ENCODE assay signal across 23 cellular contexts in genomic region chr9:74096420-74096819, GRCh38.
DNase-seq lines count a peak whose midpoint lies in the region; ATAC-seq, FAIRE-seq and TF ChIP-seq lines count a peak whose summit lies in the region.
"Had no signal": no experiment of that assay in that cellular context is flagged by ENCODE, and none has a peak within 500 bp of the region (broad histone marks: within the 10 kb centered on the region; RNA-seq: fewer than 3 reads in every experiment).

No MANE protein-coding gene starts in this region.

- H3K27me3 ChIP-seq in GM23338 (ENCODE audit: insufficient read depth) (no peaks in the 10 kb centered on the region), smooth muscle cell (ENCODE audit: low read depth) (no peaks in the 10 kb centered on the region), hepatocyte (no peaks in the 10 kb centered on the region), small intestine (ENCODE audit: control insufficient read depth in 2 of 2, insufficient read depth in 2 of 2, low read length in 2 of 2) (no peaks in the 10 kb centered on the region)
- H3K27me3 ChIP-seq: BE2C, BLaER1 had no signal

- H3F3A ChIP-seq in GM23338 (replicated peaks; ENCODE audit: low read depth): peaks cover 8% of the 10 kb centered on the region; the same call in 1 of the 2 replicates
- no peaks in the 10 kb centered on the region for H3F3A ChIP-seq in smooth muscle cell (ENCODE audit: low read depth)

- H3K27ac ChIP-seq in GM23338 (ENCODE audit: low read depth) (no peak overlapping the region), smooth muscle cell (ENCODE audit: low read depth) (no peak overlapping the region), hepatocyte (no peak overlapping the region), small intestine (ENCODE audit: low read depth in 1 of 2, low read length in 1 of 2) (no peak overlapping the region)
- H3K27ac ChIP-seq: BLaER1 had no signal

- H3K9me3 ChIP-seq in smooth muscle cell (replicated peaks; ENCODE audit: low read depth) (no peaks in the 10 kb centered on the region), hepatocyte (ENCODE audit: low read depth) (no peaks in the 10 kb centered on the region), small intestine (ENCODE audit: control insufficient read depth, low read depth) (no peaks in the 10 kb centered on the region), T-helper 17 cell (ENCODE audit: control insufficient read depth, low read length, poor library complexity, severe bottlenecking) (no peaks in the 10 kb centered on the region)
- H3K9me3 ChIP-seq: BE2C, BLaER1 had no signal

- TF ChIP-seq CTCF in GM23338 (conservative IDR thresholded peaks at IDR 0.05; ENCODE audit: low read depth in 2 of 2) (no peak), WTC11 (IDR thresholded peaks at IDR 0.05) (no peak), smooth muscle cell (IDR thresholded peaks at IDR 0.05; ENCODE audit: borderline replicate concordance, insufficient read depth, poor library complexity, severe bottlenecking) (no peak), hepatocyte (IDR thresholded peaks at IDR 0.05; ENCODE audit: poor library complexity) (no peak)

- POLR2A ChIA-PET in WTC11 (lab: Charles Lee): no interaction called here

- H3K9me2 ChIP-seq in GM23338 (ENCODE audit: insufficient read depth) (no peaks in the 10 kb centered on the region), hepatocyte (replicated peaks; ENCODE audit: insufficient read depth) (no peaks in the 10 kb centered on the region)

- H3K9ac ChIP-seq in smooth muscle cell (ENCODE audit: low read depth): no peak overlapping the region
- H3K9ac ChIP-seq: BLaER1 had no signal

- FAIRE-seq in small intestine (lab: Jason Lieb, UNC): no peak
- FAIRE-seq: GM12891, GM19239 had no signal

- 95% methylated on average over 2 of the region's 2 CpGs for WGBS in smooth muscle cell (ENCODE audit: low lambda C conversion rate)
- 89% methylated on average over 2 of the region's 2 CpGs for WGBS in hepatocyte (ENCODE audit: low lambda C conversion rate, missing lambda C conversion rate)
- 84 to 88% (median 85%) methylated on average over 2 of the region's 2 CpGs for WGBS in small intestine, 3 donors

- H2AFZ ChIP-seq in GM23338 (no peak overlapping the region), smooth muscle cell (ENCODE audit: low read depth) (peak overlapping the region; percentile 18), hepatocyte (no peak overlapping the region)

- CTCF ChIA-PET in WTC11 (lab: Charles Lee): no interaction called here

- H3K4me3 ChIP-seq in GM23338 (no peak overlapping the region), smooth muscle cell (no peak overlapping the region), hepatocyte (no peak overlapping the region), small intestine (ENCODE audit: low read depth in 1 of 2, low read length in 2 of 2) (no peak overlapping the region)
- H3K4me3 ChIP-seq: BLaER1 had no signal

- H3K4me3 Mint-ChIP-seq in GM23338: no peak overlapping the region
- H3K4me3 Mint-ChIP-seq in WTC11: no peak overlapping the region
- no peak overlapping the region for H3K4me3 Mint-ChIP-seq in T-helper 17 cell
- H3K4me3 Mint-ChIP-seq: CD14-positive monocyte; CD4-positive, alpha-beta memory T cell; CD4-positive, CD25-positive, alpha-beta regulatory T cell; CD8-positive, alpha-beta memory T cell had no signal

- DNase-seq in GM23338 (ENCODE audit: low spot score) (no peak), WTC11 (ENCODE audit: low spot score) (no peak), smooth muscle cell (lab: John Stamatoyannopoulos, UW; ENCODE audit: unreplicated experiment) (no peak), hepatocyte (ENCODE audit: low spot score) (no peak), small intestine (no peak), T-helper 17 cell (no peak)
- DNase-seq: 8988T; ACHN; BE2C; C1 segment of cervical spinal cord; CD4-positive, alpha-beta memory T cell; CD4-positive, CD25-positive, alpha-beta regulatory T cell; CD8-positive, alpha-beta memory T cell; COR-L47; DMS 273 treated with DMSO at 0.1 percent for 48 hours; DMS153; DMS53; DMS79; GF-D8 had no signal

- peaks cover 96% of the 10 kb centered on the region for H3K36me3 Mint-ChIP-seq in GM23338 (ENCODE audit: low read depth)
- peaks cover 90% of the 10 kb centered on the region for H3K36me3 Mint-ChIP-seq in WTC11
- H3K36me3 Mint-ChIP-seq in T-helper 17 cell (ENCODE audit: low read depth): no peaks in the 10 kb centered on the region
- H3K36me3 Mint-ChIP-seq: CD14-positive monocyte; CD4-positive, alpha-beta memory T cell; CD4-positive, CD25-positive, alpha-beta regulatory T cell; CD8-positive, alpha-beta memory T cell had no signal

- H3K4me1 ChIP-seq in GM23338 (ENCODE audit: insufficient read depth) (peaks cover 17% of the 10 kb centered on the region), smooth muscle cell (ENCODE audit: low read depth) (no peaks in the 10 kb centered on the region), hepatocyte (ENCODE audit: insufficient read depth) (no peaks in the 10 kb centered on the region), small intestine (ENCODE audit: control insufficient read depth in 2 of 2, insufficient read depth in 1 of 2, low read depth in 1 of 2, low read length in 1 of 2) (no peaks in the 10 kb centered on the region)
- H3K4me1 ChIP-seq: BE2C, BLaER1 had no signal

- peaks cover 31% of the 10 kb centered on the region; the same call in 1 of the 2 replicates for H3K36me3 ChIP-seq in GM23338 (ENCODE audit: insufficient read depth)
- H3K36me3 ChIP-seq in smooth muscle cell (ENCODE audit: low read depth): no peaks in the 10 kb centered on the region
- no peaks in the 10 kb centered on the region for H3K36me3 ChIP-seq in hepatocyte (replicated peaks; ENCODE audit: insufficient read depth, low read depth)
- no peaks in the 10 kb centered on the region for H3K36me3 ChIP-seq in small intestine (ENCODE audit: control insufficient read depth in 2 of 2, insufficient read depth in 2 of 2, low read length in 2 of 2)
- H3K36me3 ChIP-seq: BE2C, BLaER1 had no signal

- H3K9me3 Mint-ChIP-seq in GM23338: peaks cover 71% of the 10 kb centered on the region
- H3K9me3 Mint-ChIP-seq in WTC11: peaks cover 61% of the 10 kb centered on the region

- no peak overlapping the region for H3K27ac Mint-ChIP-seq in GM23338
- peak overlapping the region; percentile 67; the same call in 1 of the 2 replicates for H3K27ac Mint-ChIP-seq in WTC11
- no peak overlapping the region for H3K27ac Mint-ChIP-seq in T-helper 17 cell
- H3K27ac Mint-ChIP-seq: CD14-positive monocyte; CD4-positive, alpha-beta memory T cell; CD4-positive, CD25-positive, alpha-beta regulatory T cell; CD8-positive, alpha-beta memory T cell had no signal

- H4K20me1 ChIP-seq in GM23338 (replicated peaks; ENCODE audit: insufficient read depth) (peaks cover 4% of the 10 kb centered on the region; the same call in 1 of the 2 replicates), smooth muscle cell (ENCODE audit: low read depth) (no peaks in the 10 kb centered on the region), hepatocyte (ENCODE audit: insufficient read depth, poor library complexity, severe bottlenecking) (no peaks in the 10 kb centered on the region)
- H4K20me1 ChIP-seq: BLaER1 had no signal

- ATAC-seq in GM23338: no peak
- no peak for ATAC-seq in WTC11
- ATAC-seq in T-helper 17 cell: no peak

- peaks cover 43% of the 10 kb centered on the region for H3K27me3 Mint-ChIP-seq in GM23338 (ENCODE audit: insufficient read depth, low read depth, poor library complexity)
- H3K27me3 Mint-ChIP-seq in WTC11 (ENCODE audit: low read depth): peaks cover 12% of the 10 kb centered on the region
- H3K27me3 Mint-ChIP-seq in T-helper 17 cell: no peaks in the 10 kb centered on the region
- H3K27me3 Mint-ChIP-seq: CD4-positive, CD25-positive, alpha-beta regulatory T cell; CD8-positive, alpha-beta memory T cell had no signal

- H3K79me2 ChIP-seq in GM23338 (replicated peaks; ENCODE audit: insufficient read depth) (peaks cover 11% of the 10 kb centered on the region; the same call in 1 of the 2 replicates), smooth muscle cell (ENCODE audit: low read depth) (no peaks in the 10 kb centered on the region), hepatocyte (no peaks in the 10 kb centered on the region)

- peaks cover 23% of the 10 kb centered on the region for H3K4me1 Mint-ChIP-seq in GM23338
- H3K4me1 Mint-ChIP-seq in WTC11: peaks cover 35% of the 10 kb centered on the region
- H3K4me1 Mint-ChIP-seq in T-helper 17 cell: no peaks in the 10 kb centered on the region
- H3K4me1 Mint-ChIP-seq: CD14-positive monocyte; CD4-positive, alpha-beta memory T cell; CD4-positive, CD25-positive, alpha-beta regulatory T cell; CD8-positive, alpha-beta memory T cell had no signal

- H3K4me2 ChIP-seq in GM23338 (no peak overlapping the region), smooth muscle cell (no peak overlapping the region), hepatocyte (no peak overlapping the region)
- H3K4me2 ChIP-seq: BLaER1 had no signal

TF ChIP-seq in GM23338, 12 proteins besides CTCF, POLR2A, EP300 and RAD21:
- 0 out of 2 replicates have a peak, but pooled peaks have one; percentile 14 for TF ChIP-seq POLR2AphosphoS5 (IDR thresholded peaks at IDR 0.05; ENCODE audit: low read depth)
- no peak for TF ChIP-seq CREB1 (CRISPR knock-in tag; IDR thresholded peaks at IDR 0.05; ENCODE audit: low read depth)

TF ChIP-seq in WTC11, 78 proteins besides CTCF, POLR2A, EP300 and RAD21 (continues in another document):
- TF ChIP-seq CBFB (CRISPR knock-in tag; IDR thresholded peaks at IDR 0.05; ENCODE audit: low read depth): no peak
- no peak for TF ChIP-seq ZNF671 (CRISPR knock-in tag; IDR thresholded peaks at IDR 0.05)
- TF ChIP-seq, protein P1, sequence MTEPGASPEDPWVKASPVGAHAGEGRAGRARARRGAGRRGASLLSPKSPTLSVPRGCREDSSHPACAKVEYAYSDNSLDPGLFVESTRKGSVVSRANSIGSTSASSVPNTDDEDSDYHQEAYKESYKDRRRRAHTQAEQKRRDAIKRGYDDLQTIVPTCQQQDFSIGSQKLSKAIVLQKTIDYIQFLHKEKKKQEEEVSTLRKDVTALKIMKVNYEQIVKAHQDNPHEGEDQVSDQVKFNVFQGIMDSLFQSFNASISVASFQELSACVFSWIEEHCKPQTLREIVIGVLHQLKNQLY (CRISPR knock-in tag; IDR thresholded peaks at IDR 0.05): no peak
- TF ChIP-seq GTF2I (CRISPR knock-in tag; conservative IDR thresholded peaks at IDR 0.05): no peak
- no peak for TF ChIP-seq RELA (CRISPR knock-in tag; IDR thresholded peaks at IDR 0.05; ENCODE audit: borderline replicate concordance)
- TF ChIP-seq, protein P2, sequence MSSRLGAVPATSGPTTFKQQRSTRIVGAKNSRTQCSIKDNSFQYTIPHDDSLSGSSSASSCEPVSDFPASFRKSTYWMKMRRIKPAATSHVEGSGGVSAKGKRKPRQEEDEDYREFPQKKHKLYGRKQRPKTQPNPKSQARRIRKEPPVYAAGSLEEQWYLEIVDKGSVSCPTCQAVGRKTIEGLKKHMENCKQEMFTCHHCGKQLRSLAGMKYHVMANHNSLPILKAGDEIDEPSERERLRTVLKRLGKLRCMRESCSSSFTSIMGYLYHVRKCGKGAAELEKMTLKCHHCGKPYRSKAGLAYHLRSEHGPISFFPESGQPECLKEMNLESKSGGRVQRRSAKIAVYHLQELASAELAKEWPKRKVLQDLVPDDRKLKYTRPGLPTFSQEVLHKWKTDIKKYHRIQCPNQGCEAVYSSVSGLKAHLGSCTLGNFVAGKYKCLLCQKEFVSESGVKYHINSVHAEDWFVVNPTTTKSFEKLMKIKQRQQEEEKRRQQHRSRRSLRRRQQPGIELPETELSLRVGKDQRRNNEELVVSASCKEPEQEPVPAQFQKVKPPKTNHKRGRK (CRISPR knock-in tag; IDR thresholded peaks at IDR 0.05; ENCODE audit: borderline replicate concordance): no peak
